ENCODE assay signal across 23 cellular contexts in the genomic region with DNA sequence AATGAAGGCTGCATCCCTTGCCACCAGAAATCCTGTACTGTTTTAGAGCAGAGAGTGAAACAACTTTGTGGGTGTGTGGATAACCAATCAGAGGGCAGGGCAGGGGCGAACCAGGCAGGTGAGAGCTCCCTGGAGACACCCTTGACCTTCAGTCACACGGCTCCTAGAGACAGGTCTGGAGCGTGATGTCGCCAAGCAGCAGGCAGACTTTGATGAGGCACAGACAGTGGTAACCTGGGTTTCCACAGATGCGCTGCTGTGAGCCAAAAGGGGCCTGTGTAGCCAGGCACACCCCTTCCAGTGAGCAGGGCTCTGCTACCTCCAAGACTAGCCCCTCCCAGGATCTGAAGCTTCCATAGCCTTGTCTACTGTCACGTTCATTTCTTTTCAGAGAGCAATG.
"Had no signal": no experiment of that assay in that cellular context is flagged by ENCODE, and none has a peak within 500 bp of the region (broad histone marks: within the 10 kb centered on the region; RNA-seq: fewer than 3 reads in every experiment).

No MANE protein-coding gene starts in this region.

- H3K27me3 ChIP-seq: right lobe of liver, spleen, stomach had no signal

- H3K27me3 Mint-ChIP-seq: stimulated activated naive B cell treated with anti-CD40 and anti-IgM and Interleukin-4, amounts not matched to agents 10 μg/mL and 1 μg/mL and 100 μg/mL, for 72 hours had no signal

- H3K4me1 ChIP-seq: heart right ventricle, parathyroid adenoma, psoas muscle, right lobe of liver, spleen, transverse colon had no signal

- H3K9me3 ChIP-seq: heart right ventricle, mucosa of descending colon, psoas muscle, right lobe of liver, spleen, stomach, thoracic aorta, transverse colon had no signal

- H3K9me3 Mint-ChIP-seq: neural crest cell; stimulated activated naive B cell treated with anti-CD40 and anti-IgM and Interleukin-4, amounts not matched to agents 10 μg/mL and 1 μg/mL and 100 μg/mL, for 72 hours had no signal

- H3K4me3 ChIP-seq: heart right ventricle, mucosa of descending colon, psoas muscle, right lobe of liver, spleen, stomach, thoracic aorta, transverse colon had no signal

- H3K9ac ChIP-seq: parathyroid adenoma had no signal

- H2AFZ ChIP-seq: parathyroid adenoma had no signal

- H3K79me2 ChIP-seq: parathyroid adenoma had no signal

- H3K27ac ChIP-seq: heart right ventricle, parathyroid adenoma, psoas muscle, right lobe of liver, spleen, stomach, thoracic aorta, transverse colon had no signal

- H3K27ac Mint-ChIP-seq: naive thymus-derived CD8-positive, alpha-beta T cell; stimulated activated naive B cell treated with anti-CD40 and anti-IgM and Interleukin-4, amounts not matched to agents 10 μg/mL and 1 μg/mL and 100 μg/mL, for 72 hours had no signal

- DNase-seq: cortex of kidney; effector memory CD4-positive, alpha-beta T cell; heart right ventricle; islet precursor cell; mammary epithelial cell; mucosa of descending colon; naive thymus-derived CD8-positive, alpha-beta T cell; occipital lobe; psoas muscle; retina; right lobe of liver; spleen; stimulated activated CD4-positive, alpha-beta T cell treated with anti-CD3 and anti-CD28 coated beads, Interleukin-15, amount 100 ng/mL, for 24 hours; stimulated activated CD4-positive, alpha-beta T cell treated with anti-CD3 and anti-CD28 coated beads, Interleukin-1b, Interleukin-23, amount 100 ng/mL, for 48 hours; stimulated activated CD4-positive, alpha-beta T cell treated with anti-CD3 and anti-CD28 coated beads, Interleukin-4, amount 100 ng/mL, for 24 hours; stimulated activated naive B cell treated with anti-CD40 and anti-IgM and Interleukin-4, amounts not matched to agents 10 μg/mL and 1 μg/mL and 100 μg/mL, for 72 hours; stomach; substantia nigra; transverse colon had no signal

- ATAC-seq: esophagus mucosa; heart right ventricle; mucosa of descending colon; naive thymus-derived CD8-positive, alpha-beta T cell; psoas muscle; stimulated activated naive B cell treated with anti-CD40 and anti-IgM and Interleukin-4, amounts not matched to agents 10 μg/mL and 1 μg/mL and 100 μg/mL, for 72 hours had no signal

- H3K36me3 ChIP-seq: heart right ventricle, right lobe of liver, spleen, stomach, thoracic aorta, transverse colon had no signal

- H3K4me3 Mint-ChIP-seq: naive thymus-derived CD8-positive, alpha-beta T cell; neural crest cell; stimulated activated naive B cell treated with anti-CD40 and anti-IgM and Interleukin-4, amounts not matched to agents 10 μg/mL and 1 μg/mL and 100 μg/mL, for 72 hours had no signal

- H3K4me1 Mint-ChIP-seq: naive thymus-derived CD8-positive, alpha-beta T cell; stimulated activated naive B cell treated with anti-CD40 and anti-IgM and Interleukin-4, amounts not matched to agents 10 μg/mL and 1 μg/mL and 100 μg/mL, for 72 hours had no signal

- H3K36me3 Mint-ChIP-seq: naive thymus-derived CD8-positive, alpha-beta T cell; stimulated activated naive B cell treated with anti-CD40 and anti-IgM and Interleukin-4, amounts not matched to agents 10 μg/mL and 1 μg/mL and 100 μg/mL, for 72 hours had no signal
